ENCODE assay signal across 8 cellular contexts in the genomic region with DNA sequence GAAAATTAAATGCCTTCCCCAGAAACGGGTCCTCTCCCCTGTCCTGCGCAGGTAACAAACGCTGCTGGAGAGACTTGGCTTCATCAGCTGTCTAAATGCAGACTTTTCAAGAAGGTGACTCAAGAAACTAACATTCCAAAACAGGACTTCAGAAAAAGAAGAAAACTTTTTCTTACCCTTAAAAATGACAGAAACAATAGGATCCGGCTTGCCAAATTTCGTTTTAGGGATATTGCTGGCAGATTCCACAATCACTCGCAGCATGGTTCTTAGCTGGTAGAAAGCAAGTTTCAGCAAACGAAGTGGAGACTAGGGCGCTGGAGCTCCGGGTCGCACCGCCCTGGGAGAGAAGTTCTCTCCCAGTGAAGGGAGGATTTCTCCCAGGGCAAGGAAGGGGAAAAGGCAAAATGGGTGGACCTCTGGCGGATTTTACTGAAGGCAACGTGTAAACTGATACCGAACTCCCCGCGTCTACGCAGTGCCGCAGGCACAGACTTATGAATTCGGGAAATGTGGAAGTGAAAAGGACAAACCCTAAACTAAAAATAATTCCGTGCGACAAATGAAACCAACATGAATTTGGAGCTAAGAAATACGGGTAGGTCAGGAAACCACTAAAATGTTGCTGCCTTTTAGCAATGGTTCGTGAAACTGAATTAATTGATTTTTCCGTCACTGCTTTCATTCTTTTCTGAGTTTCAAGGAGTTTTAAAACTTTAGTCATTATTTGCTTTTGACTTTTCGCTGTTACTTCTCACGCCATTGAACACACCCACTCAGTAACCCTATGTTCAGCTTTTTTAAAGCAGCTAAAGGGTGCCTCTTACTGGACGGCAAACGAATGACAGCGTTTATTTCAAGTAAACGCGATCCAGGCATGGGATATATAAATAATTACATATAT. TPM values are rescaled to one million over a fixed set of nuclear protein-coding genes. Genes with fewer than 3 reads are reported as not detected.
DNase-seq lines count a peak whose midpoint lies in the region; ATAC-seq, FAIRE-seq and TF ChIP-seq lines count a peak whose summit lies in the region.

A gene with protein sequence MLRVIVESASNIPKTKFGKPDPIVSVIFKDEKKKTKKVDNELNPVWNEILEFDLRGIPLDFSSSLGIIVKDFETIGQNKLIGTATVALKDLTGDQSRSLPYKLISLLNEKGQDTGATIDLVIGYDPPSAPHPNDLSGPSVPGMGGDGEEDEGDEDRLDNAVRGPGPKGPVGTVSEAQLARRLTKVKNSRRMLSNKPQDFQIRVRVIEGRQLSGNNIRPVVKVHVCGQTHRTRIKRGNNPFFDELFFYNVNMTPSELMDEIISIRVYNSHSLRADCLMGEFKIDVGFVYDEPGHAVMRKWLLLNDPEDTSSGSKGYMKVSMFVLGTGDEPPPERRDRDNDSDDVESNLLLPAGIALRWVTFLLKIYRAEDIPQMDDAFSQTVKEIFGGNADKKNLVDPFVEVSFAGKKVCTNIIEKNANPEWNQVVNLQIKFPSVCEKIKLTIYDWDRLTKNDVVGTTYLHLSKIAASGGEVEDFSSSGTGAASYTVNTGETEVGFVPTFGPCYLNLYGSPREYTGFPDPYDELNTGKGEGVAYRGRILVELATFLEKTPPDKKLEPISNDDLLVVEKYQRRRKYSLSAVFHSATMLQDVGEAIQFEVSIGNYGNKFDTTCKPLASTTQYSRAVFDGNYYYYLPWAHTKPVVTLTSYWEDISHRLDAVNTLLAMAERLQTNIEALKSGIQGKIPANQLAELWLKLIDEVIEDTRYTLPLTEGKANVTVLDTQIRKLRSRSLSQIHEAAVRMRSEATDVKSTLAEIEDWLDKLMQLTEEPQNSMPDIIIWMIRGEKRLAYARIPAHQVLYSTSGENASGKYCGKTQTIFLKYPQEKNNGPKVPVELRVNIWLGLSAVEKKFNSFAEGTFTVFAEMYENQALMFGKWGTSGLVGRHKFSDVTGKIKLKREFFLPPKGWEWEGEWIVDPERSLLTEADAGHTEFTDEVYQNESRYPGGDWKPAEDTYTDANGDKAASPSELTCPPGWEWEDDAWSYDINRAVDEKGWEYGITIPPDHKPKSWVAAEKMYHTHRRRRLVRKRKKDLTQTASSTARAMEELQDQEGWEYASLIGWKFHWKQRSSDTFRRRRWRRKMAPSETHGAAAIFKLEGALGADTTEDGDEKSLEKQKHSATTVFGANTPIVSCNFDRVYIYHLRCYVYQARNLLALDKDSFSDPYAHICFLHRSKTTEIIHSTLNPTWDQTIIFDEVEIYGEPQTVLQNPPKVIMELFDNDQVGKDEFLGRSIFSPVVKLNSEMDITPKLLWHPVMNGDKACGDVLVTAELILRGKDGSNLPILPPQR (N-terminal part only) (minus strand): TSS at position 404 of the 904 bp plus-strand sequence. CDS start 140 bp downstream, at position 264.

- H3K4me1 ChIP-seq in liver (ENCODE audit: control insufficient read depth in 4 of 4, insufficient read depth in 4 of 4, low read length in 3 of 4) = peaks cover 0 to 9% (median 4%) of the 10 kb centered on the region in 4 donors

- TF ChIP-seq POLR2A in GM12891 (IDR thresholded peaks at IDR 0.05; ENCODE audit: low read depth, low read length) = no peak

- H3K27ac ChIP-seq in liver (ENCODE audit: low read depth in 1 of 2, low read length in 2 of 2) = peak within 1 kb of the TSS; percentile 28 to 46

- peak; percentile 29 for DNase-seq in GM12891 (ENCODE audit: insufficient read length, low spot score)
- DNase-seq in NCI-H2171 (lab: John Stamatoyannopoulos, UW) = peak; percentile 30
- peak; percentile 70 for DNase-seq in activated CD4-positive, alpha-beta T cell treated with anti-CD3 and anti-CD28 coated beads for 48 hours
- DNase-seq in effector CD4-positive, alpha-beta T cell = peak; percentile 34
- peak; percentile 68 for DNase-seq in stimulated activated CD4-positive, alpha-beta T cell treated with anti-CD3 and anti-CD28 coated beads, Interleukin-4, amount 100 ng/mL, for 24 hours

- H3K36me3 ChIP-seq in liver (ENCODE audit: control insufficient read depth in 4 of 4, insufficient read depth in 3 of 4, low read depth in 1 of 4, low read length in 3 of 4) = no peaks in the 10 kb centered on the region

- no peaks in the 10 kb centered on the region for H3K27me3 ChIP-seq in liver (ENCODE audit: control insufficient read depth in 4 of 4, insufficient read depth in 4 of 4, low read length in 3 of 4)

- H3K9ac ChIP-seq in liver (ENCODE audit: low read depth in 1 of 2, low read length in 2 of 2) = peak within 1 kb of the TSS; percentile 64 to 87

- FAIRE-seq in A204.1 (lab: Jason Lieb, UNC) (peak; percentile 91), GM12891 (lab: Jason Lieb, UNC) (peak; percentile 63)

- TF ChIP-seq CTCF in liver (IDR thresholded peaks at IDR 0.05; ENCODE audit: low read depth, low read length, missing input control) = peak; percentile 71

- peak within 1 kb of the TSS; percentile 73 to 92 (median 78) for H3K4me3 ChIP-seq in liver (ENCODE audit: low read depth in 1 of 3, low read length in 3 of 3)

- H3K9me3 ChIP-seq in liver (ENCODE audit: control insufficient read depth in 4 of 4, low read length in 3 of 4) = no peaks in the 10 kb centered on the region

- TF ChIP-seq RAD21 in liver (IDR thresholded peaks at IDR 0.05) = peak; percentile 80 to 81

- WGBS in liver = 2% methylated on average over 31 of the region's 31 CpGs

- peak; percentile 70 for ATAC-seq in HG02981 (IDR thresholded peaks at IDR 0.05; ENCODE audit: unreplicated experiment)

TF ChIP-seq in GM12891, 5 proteins besides CTCF, POLR2A, EP300 and RAD21:
- TF ChIP-seq TAF1 (IDR thresholded peaks at IDR 0.05; ENCODE audit: low read depth, low read length) = no peak
- no peak for TF ChIP-seq POU2F2 (IDR thresholded peaks at IDR 0.05; ENCODE audit: low read depth, low read length)
- no peak for TF ChIP-seq PAX5 (IDR thresholded peaks at IDR 0.05; ENCODE audit: insufficient read depth, low read length, severe bottlenecking)
- peak; percentile 90 for TF ChIP-seq SPI1 (IDR thresholded peaks at IDR 0.05; ENCODE audit: low read depth, low read length)
- TF ChIP-seq POLR2AphosphoS5 (IDR thresholded peaks at IDR 0.05; ENCODE audit: low read depth, low read length) = no peak

TF ChIP-seq in liver, 16 proteins besides CTCF, POLR2A, EP300 and RAD21:
- TF ChIP-seq, protein P1, sequence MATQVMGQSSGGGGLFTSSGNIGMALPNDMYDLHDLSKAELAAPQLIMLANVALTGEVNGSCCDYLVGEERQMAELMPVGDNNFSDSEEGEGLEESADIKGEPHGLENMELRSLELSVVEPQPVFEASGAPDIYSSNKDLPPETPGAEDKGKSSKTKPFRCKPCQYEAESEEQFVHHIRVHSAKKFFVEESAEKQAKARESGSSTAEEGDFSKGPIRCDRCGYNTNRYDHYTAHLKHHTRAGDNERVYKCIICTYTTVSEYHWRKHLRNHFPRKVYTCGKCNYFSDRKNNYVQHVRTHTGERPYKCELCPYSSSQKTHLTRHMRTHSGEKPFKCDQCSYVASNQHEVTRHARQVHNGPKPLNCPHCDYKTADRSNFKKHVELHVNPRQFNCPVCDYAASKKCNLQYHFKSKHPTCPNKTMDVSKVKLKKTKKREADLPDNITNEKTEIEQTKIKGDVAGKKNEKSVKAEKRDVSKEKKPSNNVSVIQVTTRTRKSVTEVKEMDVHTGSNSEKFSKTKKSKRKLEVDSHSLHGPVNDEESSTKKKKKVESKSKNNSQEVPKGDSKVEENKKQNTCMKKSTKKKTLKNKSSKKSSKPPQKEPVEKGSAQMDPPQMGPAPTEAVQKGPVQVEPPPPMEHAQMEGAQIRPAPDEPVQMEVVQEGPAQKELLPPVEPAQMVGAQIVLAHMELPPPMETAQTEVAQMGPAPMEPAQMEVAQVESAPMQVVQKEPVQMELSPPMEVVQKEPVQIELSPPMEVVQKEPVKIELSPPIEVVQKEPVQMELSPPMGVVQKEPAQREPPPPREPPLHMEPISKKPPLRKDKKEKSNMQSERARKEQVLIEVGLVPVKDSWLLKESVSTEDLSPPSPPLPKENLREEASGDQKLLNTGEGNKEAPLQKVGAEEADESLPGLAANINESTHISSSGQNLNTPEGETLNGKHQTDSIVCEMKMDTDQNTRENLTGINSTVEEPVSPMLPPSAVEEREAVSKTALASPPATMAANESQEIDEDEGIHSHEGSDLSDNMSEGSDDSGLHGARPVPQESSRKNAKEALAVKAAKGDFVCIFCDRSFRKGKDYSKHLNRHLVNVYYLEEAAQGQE (IDR thresholded peaks at IDR 0.05) = no peak
- TF ChIP-seq, protein P2, sequence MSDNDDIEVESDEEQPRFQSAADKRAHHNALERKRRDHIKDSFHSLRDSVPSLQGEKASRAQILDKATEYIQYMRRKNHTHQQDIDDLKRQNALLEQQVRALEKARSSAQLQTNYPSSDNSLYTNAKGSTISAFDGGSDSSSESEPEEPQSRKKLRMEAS (IDR thresholded peaks at IDR 0.05) = no peak
- peak; percentile 79 for TF ChIP-seq YY1 (IDR thresholded peaks at IDR 0.05)

RNA-seq across cellular contexts. Expression of the gene that starts here (rescaled TPM):
- 0.37 TPM for polyA plus RNA-seq in GM12891 (2012; ENCODE audit: low read depth, missing spikeins)
- total RNA-seq in liver = 1 to 10 TPM; 4.0 to 5.7 TPM
- polyA plus RNA-seq in liver = 1 to 10 TPM in 1 of 2 donors, under 1 TPM in 1; 0.89 to 2.5 TPM

Comparison
In these comparisons a context has a peak if more than half of its experiments do, and no peak if none do; other contexts are left out.
1. Peak in every context shown above with its lines: DNase-seq, ATAC-seq, H3K4me3 ChIP-seq and H3K27ac ChIP-seq.